In the genomic region with DNA sequence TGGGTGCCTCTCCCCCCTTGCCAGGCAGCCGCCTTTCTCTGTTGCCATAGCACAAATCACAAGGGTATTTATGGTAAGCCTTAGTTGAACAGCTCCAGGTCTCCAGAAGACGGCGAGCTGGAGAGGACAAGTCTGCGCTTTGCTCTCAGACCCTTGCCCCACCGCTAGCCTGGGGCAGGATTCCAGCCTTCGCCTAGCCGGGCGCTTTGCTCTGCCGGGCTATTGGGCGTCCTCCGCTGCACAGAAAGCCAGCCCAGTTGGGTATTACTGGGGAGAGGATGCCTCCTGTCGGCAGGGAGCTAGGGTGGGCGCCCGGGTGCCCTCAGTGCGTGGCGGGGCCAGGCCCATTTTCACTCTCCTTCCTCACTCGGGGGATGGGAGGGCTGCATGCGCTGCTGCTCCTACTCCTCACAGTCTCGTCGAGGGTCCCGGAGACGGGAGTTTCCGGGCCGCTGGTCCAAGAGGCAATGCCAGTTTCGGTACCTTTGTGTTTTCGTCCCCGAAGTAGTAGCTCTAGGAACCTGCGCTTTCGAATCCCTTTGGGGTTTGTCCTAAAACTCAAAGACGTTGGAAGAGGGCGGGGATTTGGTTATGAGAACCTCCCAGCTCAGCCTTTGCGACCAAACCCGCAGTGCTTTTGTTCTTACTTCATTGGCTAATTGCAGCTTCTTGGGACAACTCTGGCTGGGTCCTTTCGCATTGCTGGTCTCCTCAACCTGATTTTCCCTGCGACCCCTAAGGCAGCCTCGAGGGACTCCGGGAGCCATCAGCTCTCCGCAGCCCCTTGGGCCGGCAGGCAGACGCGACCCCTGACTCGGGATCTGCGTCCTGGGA, we compare ENCODE assay signal across 7 cellular contexts. TPM values are rescaled to one million over a fixed set of nuclear protein-coding genes. Genes with fewer than 3 reads are reported as not detected.
A peak's percentile ranks its signal among the peaks of the same experiment; 100 is the strongest.
DNase-seq lines count a peak whose midpoint lies in the region; ATAC-seq and TF ChIP-seq lines count a peak whose summit lies in the region.

No MANE protein-coding gene starts in this region.

- ATAC-seq in stimulated activated naive B cell treated with anti-CD40 and anti-IgM and Interleukin-4, amounts not matched to agents 10 μg/mL and 1 μg/mL and 100 μg/mL, for 72 hours (replicated peaks), result no peak
- no peak for ATAC-seq in GM18498 (IDR thresholded peaks at IDR 0.05; ENCODE audit: unreplicated experiment)

- peak overlapping the region; percentile 65 for H3K27ac Mint-ChIP-seq in stimulated activated naive B cell treated with anti-CD40 and anti-IgM and Interleukin-4, amounts not matched to agents 10 μg/mL and 1 μg/mL and 100 μg/mL, for 72 hours

- no peak overlapping the region for H3K27ac ChIP-seq in iPS DF 6.9 (ENCODE audit: low read length)

- H3K4me1 ChIP-seq in iPS DF 6.9 (ENCODE audit: control insufficient read depth, insufficient read depth, low read length), result peaks cover 12% of the 10 kb centered on the region

- H3K4me3 ChIP-seq in NB4 (ENCODE audit: low read depth, low read length), result peak overlapping the region; percentile 40
- peak overlapping the region; percentile 2; the same call in 1 of the 2 replicates for H3K4me3 ChIP-seq in iPS DF 6.9 (ENCODE audit: low read length)

- H3K36me3 Mint-ChIP-seq in stimulated activated naive B cell treated with anti-CD40 and anti-IgM and Interleukin-4, amounts not matched to agents 10 μg/mL and 1 μg/mL and 100 μg/mL, for 72 hours, result peaks cover 0 to 8% of the 10 kb centered on the region in 2 donors

- TF ChIP-seq CTCF in NB4 (IDR thresholded peaks at IDR 0.05; ENCODE audit: low read depth, low read length), result peak; percentile 14

- TF ChIP-seq POLR2A in NB4 (IDR thresholded peaks at IDR 0.05; ENCODE audit: extremely low read depth, insufficient read length), result no peak

- H3K36me3 ChIP-seq in iPS DF 6.9 (ENCODE audit: control insufficient read depth, insufficient read depth, low read length), result no peaks in the 10 kb centered on the region

- H3K9me3 ChIP-seq in iPS DF 6.9 (ENCODE audit: control insufficient read depth, insufficient read depth, low read length), result no peaks in the 10 kb centered on the region

- no CpG with 5 or more reads among the region's 43 CpGs for WGBS in iPS DF 6.9 (ENCODE audit: insufficient coverage, insufficient read length)

- H3K27me3 ChIP-seq in iPS DF 6.9 (ENCODE audit: control insufficient read depth, insufficient read depth, low read length), result peaks cover 73% of the 10 kb centered on the region

- DNase-seq in GM03348 (ENCODE audit: low spot score), result peak; percentile 81
- peak; percentile 66 for DNase-seq in NB4 (ENCODE audit: low read depth)
- peak; percentile 46 for DNase-seq in activated naive CD4-positive, alpha-beta T cell treated with anti-CD3 and anti-CD28 coated beads, Interleukin-2, amount 50 U/mL, for 16 hours
- no peak for DNase-seq in iPS DF 6.9 (ENCODE audit: low read depth, low spot score)
- no peak for DNase-seq in stimulated activated naive B cell treated with anti-CD40 and anti-IgM and Interleukin-4, amounts not matched to agents 10 μg/mL and 1 μg/mL and 100 μg/mL, for 72 hours
- no peak for DNase-seq in H4 (ENCODE audit: low spot score)

- H3K27me3 Mint-ChIP-seq in stimulated activated naive B cell treated with anti-CD40 and anti-IgM and Interleukin-4, amounts not matched to agents 10 μg/mL and 1 μg/mL and 100 μg/mL, for 72 hours, result peaks cover 61 to 85% of the 10 kb centered on the region in 2 donors

- H3K4me1 Mint-ChIP-seq in stimulated activated naive B cell treated with anti-CD40 and anti-IgM and Interleukin-4, amounts not matched to agents 10 μg/mL and 1 μg/mL and 100 μg/mL, for 72 hours, result peaks cover 35 to 45% of the 10 kb centered on the region in 2 donors

- peak overlapping the region in 1 of 2 donors; percentile 41 for H3K4me3 Mint-ChIP-seq in stimulated activated naive B cell treated with anti-CD40 and anti-IgM and Interleukin-4, amounts not matched to agents 10 μg/mL and 1 μg/mL and 100 μg/mL, for 72 hours

- H3K9me3 Mint-ChIP-seq in stimulated activated naive B cell treated with anti-CD40 and anti-IgM and Interleukin-4, amounts not matched to agents 10 μg/mL and 1 μg/mL and 100 μg/mL, for 72 hours, result peaks cover 0 to 3% of the 10 kb centered on the region in 2 donors

RNA-seq across cellular contexts. Expression of gene DLX2, which starts 3.6 kb away (rescaled TPM):
- total RNA-seq in H4 (2014; rRNA removed; shearing (Covaris generic)), result 2.6 and 3.3 TPM in 2 replicates

RNA-seq across cellular contexts. Expression of gene DLX1, which starts 21.0 kb away (rescaled TPM):
- total RNA-seq in H4 (2014; rRNA removed; shearing (Covaris generic)), result 5.8 and 8.4 TPM in 2 replicates

Comparison
In these comparisons a context has a peak if more than half of its experiments do, and no peak if none do; other contexts are left out.
1. DNase-seq: peak in GM03348 (single experiment), NB4 (single experiment) and activated naive CD4-positive, alpha-beta T cell treated with anti-CD3 and anti-CD28 coated beads, Interleukin-2, amount 50 U/mL, for 16 hours (single experiment); none in iPS DF 6.9 (single experiment), stimulated activated naive B cell treated with anti-CD40 and anti-IgM and Interleukin-4, amounts not matched to agents 10 μg/mL and 1 μg/mL and 100 μg/mL, for 72 hours (single experiment) and H4 (single experiment).